In genomic region chr6:84453499-84453898, GRCh38 we compare ENCODE assay signal across 26 cellular contexts.
DNase-seq lines count a peak whose midpoint lies in the region; ATAC-seq and TF ChIP-seq lines count a peak whose summit lies in the region.
"Had no signal": no experiment of that assay in that cellular context is flagged by ENCODE, and none has a peak within 500 bp of the region (broad histone marks: within the 10 kb centered on the region; RNA-seq: fewer than 3 reads in every experiment).

No MANE protein-coding gene starts in this region.

- no peaks in the 10 kb centered on the region for H3K9me2 ChIP-seq in SK-N-SH

- no peak overlapping the region for H3K9ac ChIP-seq in SK-N-SH

- TF ChIP-seq CTCF in SK-N-SH (IDR thresholded peaks at IDR 0.05) = no peak
- TF ChIP-seq CTCF in fibroblast of mammary gland (conservative IDR thresholded peaks at IDR 0.05; ENCODE audit: control insufficient read depth, insufficient read depth, low read depth, low read length) = no peak

- intact Hi-C loops in left ventricle myocardium superior (cut with micrococcal nuclease) = no loop called here

- TF ChIP-seq EP300 in SK-N-SH (IDR thresholded peaks at IDR 0.05; ENCODE audit: borderline replicate concordance in 1 of 2, low read depth in 1 of 2, low read length in 1 of 2) = no peak

- CTCF ChIA-PET in SK-N-SH (lab: Yijun Ruan, JAX) = no interaction called here

- TF ChIP-seq RAD21 in SK-N-SH (IDR thresholded peaks at IDR 0.05; ENCODE audit: low read length) = no peak

- no peak for ATAC-seq in HG02870 (IDR thresholded peaks at IDR 0.05; ENCODE audit: unreplicated experiment)
- ATAC-seq in left ventricle myocardium superior = no peak
- ATAC-seq: CD8-positive, alpha-beta T cell; HCT116; T-helper 17 cell had no signal

- no peaks in the 10 kb centered on the region for H3K9me3 ChIP-seq in SK-N-SH
- H3K9me3 ChIP-seq: Caco-2, Peyer's patch had no signal

- peaks cover 2 to 5% of the 10 kb centered on the region in 2 experiments; a peak in 2 of 4 replicates for H3K4me1 ChIP-seq in SK-N-SH (ENCODE audit: control insufficient read depth in 1 of 2, insufficient read depth in 2 of 2, low read depth in 1 of 2, low read length in 1 of 2)
- H3K4me1 ChIP-seq: Caco-2, Peyer's patch had no signal

- H2AFZ ChIP-seq in SK-N-SH (ENCODE audit: low read depth) = no peak overlapping the region

- no peak overlapping the region for H3K4me2 ChIP-seq in SK-N-SH

- H4K20me1 ChIP-seq in SK-N-SH (ENCODE audit: insufficient read depth) = no peaks in the 10 kb centered on the region

- no peak overlapping the region for H3K4me3 ChIP-seq in SK-N-SH (ENCODE audit: low read depth in 2 of 2, low read length in 1 of 2)
- H3K4me3 ChIP-seq in fibroblast of mammary gland (ENCODE audit: control insufficient read depth, low read depth, low read length) = no peak overlapping the region
- H3K4me3 ChIP-seq: Peyer's patch, SK-N-MC had no signal

- H3K27ac ChIP-seq in SK-N-SH (ENCODE audit: low read depth in 2 of 2, low read length in 1 of 2) = peak overlapping the region in 1 of 2 experiments; percentile 34; a peak in 1 of 4 replicates
- H3K27ac ChIP-seq: Peyer's patch, SK-N-MC had no signal

- peak; percentile 18 for DNase-seq in AG20443 (ENCODE audit: low spot score)
- peak; percentile 53 for DNase-seq in HCEC 1CT
- no peak for DNase-seq in SK-N-SH
- DNase-seq in fibroblast of mammary gland (ENCODE audit: low read depth) = peak; percentile 65
- no peak for DNase-seq in occipital lobe (lab: John Stamatoyannopoulos, UW)
- DNase-seq in HK-2 (ENCODE audit: unreplicated experiment) = no peak
- no peak for DNase-seq in left ventricle myocardium superior
- DNase-seq: C1 segment of cervical spinal cord; Caco-2; CD8-positive, alpha-beta T cell; DND-41; IMR-90; KG1; MM.1S; NCI-H1417; NCI-H1694; NCI-H2081; NCI-H226; NCI-H510A; NCI-H69; Peyer's patch; SIG-M5; T-helper 17 cell had no signal

- POLR2A ChIA-PET in SK-N-SH (lab: Yijun Ruan, JAX) = no interaction called here

- H3K79me2 ChIP-seq in SK-N-SH (ENCODE audit: insufficient read depth) = no peaks in the 10 kb centered on the region

- no peaks in the 10 kb centered on the region for H3K27me3 ChIP-seq in SK-N-SH (ENCODE audit: insufficient read depth)
- H3K27me3 ChIP-seq: Peyer's patch had no signal

- H3K36me3 ChIP-seq in SK-N-SH (replicated peaks in 1 of 2; ENCODE audit: control insufficient read depth in 1 of 2, insufficient read depth in 2 of 2, low read length in 1 of 2) = no peaks in the 10 kb centered on the region
- H3K36me3 ChIP-seq: Peyer's patch had no signal

- H3F3A ChIP-seq in SK-N-SH (replicated peaks; ENCODE audit: insufficient read depth) = peaks cover 4% of the 10 kb centered on the region

TF ChIP-seq in SK-N-SH, 30 proteins besides CTCF, POLR2A, EP300 and RAD21:
- peak; percentile 57 for TF ChIP-seq TCF12 (IDR thresholded peaks at IDR 0.05)
- TF ChIP-seq RFX5 (IDR thresholded peaks at IDR 0.05; ENCODE audit: low read length) = no peak
- no peak for TF ChIP-seq GATA2 (CRISPR knock-in tag; IDR thresholded peaks at IDR 0.05)
- TF ChIP-seq NFIC (IDR thresholded peaks at IDR 0.05; ENCODE audit: borderline replicate concordance) = peak; percentile 65
- TF ChIP-seq, protein P1, sequence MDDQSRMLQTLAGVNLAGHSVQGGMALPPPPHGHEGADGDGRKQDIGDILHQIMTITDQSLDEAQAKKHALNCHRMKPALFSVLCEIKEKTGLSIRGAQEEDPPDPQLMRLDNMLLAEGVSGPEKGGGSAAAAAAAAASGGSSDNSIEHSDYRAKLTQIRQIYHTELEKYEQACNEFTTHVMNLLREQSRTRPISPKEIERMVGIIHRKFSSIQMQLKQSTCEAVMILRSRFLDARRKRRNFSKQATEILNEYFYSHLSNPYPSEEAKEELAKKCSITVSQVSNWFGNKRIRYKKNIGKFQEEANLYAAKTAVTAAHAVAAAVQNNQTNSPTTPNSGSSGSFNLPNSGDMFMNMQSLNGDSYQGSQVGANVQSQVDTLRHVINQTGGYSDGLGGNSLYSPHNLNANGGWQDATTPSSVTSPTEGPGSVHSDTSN (IDR thresholded peaks at IDR 0.05) = peak; percentile 37; the same call in 1 of the 2 replicates
- TF ChIP-seq NRF1 (IDR thresholded peaks at IDR 0.05; ENCODE audit: low read depth, low read length) = no peak
- TF ChIP-seq FOSL2 (IDR thresholded peaks at IDR 0.05; ENCODE audit: borderline replicate concordance, low read depth) = peak; percentile 22; the same call in 1 of the 2 replicates

Comparison
In these comparisons a context has a peak if more than half of its experiments do, and no peak if none do; other contexts are left out.
1. DNase-seq: peak in AG20443 (single experiment), HCEC 1CT (single experiment) and fibroblast of mammary gland (single experiment); none in SK-N-SH (single experiment), occipital lobe (single experiment), HK-2 (single experiment) and left ventricle myocardium superior (single experiment).